Comparison of ENCODE assay signal across 20 cellular contexts in the genomic region with DNA sequence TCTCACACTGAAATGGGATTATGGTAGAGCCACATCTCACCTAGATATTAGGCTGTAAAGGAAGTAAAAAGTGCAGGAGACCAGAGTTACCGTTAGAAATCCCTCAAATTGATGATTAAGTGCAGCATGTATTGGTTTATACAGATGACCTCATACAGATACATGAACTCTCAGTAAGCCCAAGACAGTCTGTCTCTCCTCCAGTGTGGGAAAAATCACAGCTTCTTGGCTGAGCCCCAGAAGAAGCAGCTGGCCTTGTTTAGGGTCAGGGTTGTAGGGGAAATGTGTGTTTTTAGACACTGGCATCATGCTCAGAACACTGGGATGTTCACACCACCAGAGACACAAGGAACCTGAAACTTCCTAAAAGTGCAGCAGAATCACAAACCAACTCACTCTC.
DNase-seq lines count a peak whose midpoint lies in the region; ATAC-seq, FAIRE-seq and TF ChIP-seq lines count a peak whose summit lies in the region.
"Had no signal": no experiment of that assay in that cellular context is flagged by ENCODE, and none has a peak within 500 bp of the region (broad histone marks: within the 10 kb centered on the region; RNA-seq: fewer than 3 reads in every experiment).

No MANE protein-coding gene starts in this region.

- H3K9me3 Mint-ChIP-seq in progenitor cell of endocrine pancreas (ENCODE audit: low read depth), result no peaks in the 10 kb centered on the region
- H3K9me3 Mint-ChIP-seq: endodermal cell; stimulated activated naive B cell treated with anti-CD40 and anti-IgM and Interleukin-4, amounts not matched to agents 10 μg/mL and 1 μg/mL and 100 μg/mL, for 72 hours had no signal

- peaks cover 6% of the 10 kb centered on the region for H3K36me3 Mint-ChIP-seq in progenitor cell of endocrine pancreas (ENCODE audit: insufficient read depth)

- DNase-seq in cardiac septum (ENCODE audit: low spot score), result peak; percentile 17
- no peak for DNase-seq in right cardiac atrium
- peak; percentile 52 for DNase-seq in astrocyte of the spinal cord (ENCODE audit: low read depth, low spot score)
- DNase-seq in fibroblast of villous mesenchyme (ENCODE audit: low read depth), result peak; percentile 81
- DNase-seq in NCI-H510A (lab: John Stamatoyannopoulos, UW), result no peak
- DNase-seq in cerebellar cortex (ENCODE audit: low spot score), result no peak
- no peak for DNase-seq in frontal cortex (ENCODE audit: low spot score in 2 of 2)
- DNase-seq in progenitor cell of endocrine pancreas (ENCODE audit: low spot score, unreplicated experiment), result no peak
- DNase-seq: activated CD4-positive, alpha-beta T cell treated with anti-CD3 and anti-CD28 coated beads for 4 hours; activated effector memory CD4-positive, alpha-beta T cell treated with Interleukin-2 at 50 U/mL for 16 hours; DMS79 treated with DMSO at 0.1 percent for 48 hours; endodermal cell; MV-4-11; NCI-H2081 treated with DMSO at 0.1 percent for 48 hours; NCI-H774; Peyer's patch; retina; stimulated activated naive B cell treated with anti-CD40 and anti-IgM and Interleukin-4, amounts not matched to agents 10 μg/mL and 1 μg/mL and 100 μg/mL, for 72 hours; tibial artery had no signal

- WGBS in right cardiac atrium, result 53% methylated on average over 1 of the region's 1 CpG

- H3K27ac ChIP-seq in right cardiac atrium (ENCODE audit: low read length), result no peak overlapping the region
- H3K27ac ChIP-seq: Peyer's patch, tibial artery had no signal

- in situ Hi-C loops in astrocyte of the spinal cord (cut with HindIII; ENCODE audit: low sequenced_read_pairs), result no loop called here

- ATAC-seq in right cardiac atrium, result no peak
- ATAC-seq: stimulated activated naive B cell treated with anti-CD40 and anti-IgM and Interleukin-4, amounts not matched to agents 10 μg/mL and 1 μg/mL and 100 μg/mL, for 72 hours had no signal

- H3K27ac Mint-ChIP-seq in progenitor cell of endocrine pancreas, result no peak overlapping the region
- H3K27ac Mint-ChIP-seq: endodermal cell; stimulated activated naive B cell treated with anti-CD40 and anti-IgM and Interleukin-4, amounts not matched to agents 10 μg/mL and 1 μg/mL and 100 μg/mL, for 72 hours had no signal

- no peak for FAIRE-seq in frontal cortex (lab: Jason Lieb, UNC)

- H3K27me3 ChIP-seq in right cardiac atrium (ENCODE audit: control insufficient read depth, insufficient read depth), result no peaks in the 10 kb centered on the region
- H3K27me3 ChIP-seq: Peyer's patch, tibial artery had no signal

- H3K9me3 ChIP-seq in right cardiac atrium (ENCODE audit: control insufficient read depth, low read length), result no peaks in the 10 kb centered on the region
- H3K9me3 ChIP-seq: HAP-1, Peyer's patch, tibial artery had no signal

- intact Hi-C loops in cardiac septum (cut with DNase I), result no loop called here
- intact Hi-C loops in right cardiac atrium (cut with DNase I), result no loop called here

- no peaks in the 10 kb centered on the region for H3K27me3 Mint-ChIP-seq in progenitor cell of endocrine pancreas
- H3K27me3 Mint-ChIP-seq: stimulated activated naive B cell treated with anti-CD40 and anti-IgM and Interleukin-4, amounts not matched to agents 10 μg/mL and 1 μg/mL and 100 μg/mL, for 72 hours had no signal

- H3K4me3 ChIP-seq in right cardiac atrium (ENCODE audit: low read length) (no peak overlapping the region), astrocyte of the spinal cord (ENCODE audit: low read depth, low read length) (no peak overlapping the region), fibroblast of villous mesenchyme (ENCODE audit: low read depth, low read length) (no peak overlapping the region)
- H3K4me3 ChIP-seq: HAP-1, Peyer's patch, tibial artery had no signal

- H3K4me1 ChIP-seq in right cardiac atrium (ENCODE audit: control insufficient read depth, insufficient read depth, low read length), result peaks cover 7% of the 10 kb centered on the region
- H3K4me1 ChIP-seq: HAP-1, Peyer's patch, tibial artery had no signal

- H3K4me1 Mint-ChIP-seq in progenitor cell of endocrine pancreas (ENCODE audit: low read depth), result no peaks in the 10 kb centered on the region
- H3K4me1 Mint-ChIP-seq: endodermal cell; stimulated activated naive B cell treated with anti-CD40 and anti-IgM and Interleukin-4, amounts not matched to agents 10 μg/mL and 1 μg/mL and 100 μg/mL, for 72 hours had no signal

- no peak for TF ChIP-seq CTCF in astrocyte of the spinal cord (IDR thresholded peaks at IDR 0.05; ENCODE audit: low read depth, low read length)
- no peak for TF ChIP-seq CTCF in fibroblast of villous mesenchyme (IDR thresholded peaks at IDR 0.05; ENCODE audit: insufficient read depth, low read depth, low read length)
- no peak for TF ChIP-seq CTCF in progenitor cell of endocrine pancreas (IDR thresholded peaks at IDR 0.05; ENCODE audit: unreplicated experiment)

- H3K4me3 Mint-ChIP-seq in progenitor cell of endocrine pancreas (ENCODE audit: low read depth), result no peak overlapping the region
- H3K4me3 Mint-ChIP-seq: endodermal cell; stimulated activated naive B cell treated with anti-CD40 and anti-IgM and Interleukin-4, amounts not matched to agents 10 μg/mL and 1 μg/mL and 100 μg/mL, for 72 hours had no signal

Comparison
In these comparisons a context has a peak if more than half of its experiments do, and no peak if none do; other contexts are left out.
1. DNase-seq: peak in cardiac septum (single experiment), astrocyte of the spinal cord (single experiment) and fibroblast of villous mesenchyme (single experiment); none in right cardiac atrium (0 of 3), NCI-H510A (single experiment), cerebellar cortex (single experiment), frontal cortex (0 of 2) and progenitor cell of endocrine pancreas (single experiment).